Comparison of ENCODE assay signal across 18 cellular contexts in the genomic region with DNA sequence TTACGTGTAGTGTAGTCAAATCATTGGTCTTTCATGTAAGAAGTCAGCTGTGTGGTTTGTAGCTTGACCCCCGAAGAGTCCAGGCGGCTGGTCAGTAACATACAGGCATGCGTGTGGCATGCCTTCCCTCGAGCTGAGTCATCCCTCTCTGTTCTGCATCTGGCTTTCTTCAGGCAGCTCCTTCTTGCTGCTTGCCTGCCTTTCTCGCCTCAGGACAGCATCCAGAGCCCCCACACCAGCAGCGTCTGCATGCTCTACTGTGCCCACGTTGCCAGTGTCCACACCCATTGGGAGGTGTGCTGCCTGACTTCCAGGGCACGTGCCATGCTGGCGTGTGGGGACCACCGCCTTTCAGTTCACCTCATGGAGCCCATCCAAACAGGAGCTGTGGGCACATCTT.
DNase-seq lines count a peak whose midpoint lies in the region; ATAC-seq and TF ChIP-seq lines count a peak whose summit lies in the region.
"Had no signal": no experiment of that assay in that cellular context is flagged by ENCODE, and none has a peak within 500 bp of the region (broad histone marks: within the 10 kb centered on the region; RNA-seq: fewer than 3 reads in every experiment).

No MANE protein-coding gene starts in this region.

- no peak overlapping the region for H4K8ac ChIP-seq in mesenchymal stem cell (ENCODE audit: low read length)

- H2BK15ac ChIP-seq in mesenchymal stem cell (ENCODE audit: low read depth, poor library complexity, severe bottlenecking), result no peak overlapping the region

- peak overlapping the region; percentile 5 for H3K9ac ChIP-seq in HUES6 (ENCODE audit: low read length)
- H3K9ac ChIP-seq in mesenchymal stem cell (ENCODE audit: low read length), result no peak overlapping the region

- intact Hi-C loops in gastrocnemius medialis (cut with DNase I; ENCODE audit: low total_unique reads), result no loop called here

- H4K91ac ChIP-seq in mesenchymal stem cell (ENCODE audit: low read length), result no peak overlapping the region

- no peak overlapping the region for H2BK120ac ChIP-seq in mesenchymal stem cell (ENCODE audit: low read depth, low read length)

- H3K4ac ChIP-seq in mesenchymal stem cell (ENCODE audit: low read depth in 1 of 2, low read length in 2 of 2), result no peak overlapping the region

- TF ChIP-seq CTCF in choroid plexus epithelial cell (conservative IDR thresholded peaks at IDR 0.05; ENCODE audit: low read depth, low read length) (no peak), gastrocnemius medialis (IDR thresholded peaks at IDR 0.05 in 4 of 5, conservative IDR thresholded peaks at IDR 0.05 in 1 of 5) (no peak)

- H3K4me2 ChIP-seq in mesenchymal stem cell (ENCODE audit: low read length, poor library complexity, severe bottlenecking), result no peak overlapping the region

- H3K27me3 ChIP-seq in HUES6 (ENCODE audit: control insufficient read depth, insufficient read depth, low read length), result no peaks in the 10 kb centered on the region
- no peaks in the 10 kb centered on the region for H3K27me3 ChIP-seq in mesenchymal stem cell (ENCODE audit: control insufficient read depth in 1 of 2, insufficient read depth in 1 of 2, low read length in 2 of 2)
- no peaks in the 10 kb centered on the region for H3K27me3 ChIP-seq in MG63
- H3K27me3 ChIP-seq in gastrocnemius medialis, result no peaks in the 10 kb centered on the region
- H3K27me3 ChIP-seq: colonic mucosa, left lung, neutrophil, vagina had no signal

- H3K4me1 ChIP-seq in HUES6 (ENCODE audit: control insufficient read depth, insufficient read depth, low read length) (peaks cover 11% of the 10 kb centered on the region; the same call in 1 of the 2 replicates), mesenchymal stem cell (ENCODE audit: control insufficient read depth, insufficient read depth, low read depth, low read length) (peaks cover 12% of the 10 kb centered on the region), gastrocnemius medialis (no peaks in the 10 kb centered on the region)
- H3K4me1 ChIP-seq: colonic mucosa, left lung, vagina had no signal

- peak overlapping the region in 1 of 2 experiments; percentile 76 for H3K18ac ChIP-seq in mesenchymal stem cell (ENCODE audit: low read depth in 1 of 2, low read length in 2 of 2)

- peak overlapping the region in 1 of 2 experiments; percentile 82 for H2BK12ac ChIP-seq in mesenchymal stem cell (ENCODE audit: low read length in 2 of 2)

- no peak for ATAC-seq in gastrocnemius medialis
- ATAC-seq: left lung, T-cell had no signal

- 13% methylated on average over 11 of the region's 11 CpGs for WGBS in mesenchymal stem cell

- H3K27ac ChIP-seq in HUES6 (ENCODE audit: low read depth, low read length) (peak overlapping the region; percentile 20), mesenchymal stem cell (ENCODE audit: low read length, poor library complexity, severe bottlenecking) (peak overlapping the region; percentile 27), gastrocnemius medialis (no peak overlapping the region)
- H3K27ac ChIP-seq: colonic mucosa, left lung, neutrophil, vagina had no signal

- H2AFZ ChIP-seq in mesenchymal stem cell (ENCODE audit: low read depth, low read length), result no peak overlapping the region

- TF ChIP-seq POLR2A in gastrocnemius medialis (IDR thresholded peaks at IDR 0.05), result no peak

- peak overlapping the region in 1 of 2 experiments; percentile 45 for H3K14ac ChIP-seq in mesenchymal stem cell (ENCODE audit: low read length in 2 of 2)

- H2BK5ac ChIP-seq in mesenchymal stem cell (ENCODE audit: low read depth, low read length, poor library complexity, severe bottlenecking), result no peak overlapping the region

- H3K23ac ChIP-seq in mesenchymal stem cell (ENCODE audit: low read length in 2 of 2), result no peak overlapping the region

- in situ Hi-C loops in gastrocnemius medialis (cut with MboI; ENCODE audit: low sequenced_read_pairs in 4 of 4), result no loop called here

- H3K9me3 ChIP-seq in HUES6 (ENCODE audit: control insufficient read depth, insufficient read depth, low read depth, low read length), result no peaks in the 10 kb centered on the region
- H3K9me3 ChIP-seq in mesenchymal stem cell (ENCODE audit: control insufficient read depth, low read length), result no peaks in the 10 kb centered on the region
- H3K9me3 ChIP-seq in MG63, result no peaks in the 10 kb centered on the region
- H3K9me3 ChIP-seq in gastrocnemius medialis, result no peaks in the 10 kb centered on the region
- H3K9me3 ChIP-seq: colonic mucosa, left lung, neutrophil, vagina had no signal

- no peak overlapping the region for H2AK5ac ChIP-seq in mesenchymal stem cell (ENCODE audit: low read length, severe bottlenecking)

- H3K4me3 ChIP-seq in HUES6 (ENCODE audit: low read depth, low read length) (no peak overlapping the region), choroid plexus epithelial cell (ENCODE audit: low read depth, low read length) (no peak overlapping the region), mesenchymal stem cell (ENCODE audit: insufficient read depth in 1 of 2, low read depth in 1 of 2, low read length in 2 of 2) (no peak overlapping the region), MG63 (no peak overlapping the region), gastrocnemius medialis (no peak overlapping the region)
- H3K4me3 ChIP-seq: colonic mucosa, left lung, vagina had no signal

- H3K36me3 ChIP-seq in HUES6 (ENCODE audit: control insufficient read depth, insufficient read depth, low read length) (peaks cover 81% of the 10 kb centered on the region), mesenchymal stem cell (ENCODE audit: control insufficient read depth in 1 of 2, insufficient read depth in 2 of 2, low read depth in 1 of 2, low read length in 2 of 2) (peaks cover 52 to 81% of the 10 kb centered on the region in 2 experiments), MG63 (peaks cover 77% of the 10 kb centered on the region), gastrocnemius medialis (peaks cover 0 to 77% of the 10 kb centered on the region in 2 donors)

- H3K79me1 ChIP-seq in mesenchymal stem cell (replicated peaks; ENCODE audit: low read length, poor library complexity, severe bottlenecking), result peaks cover 39% of the 10 kb centered on the region

- peak; percentile 97 for DNase-seq in AG08395 (ENCODE audit: low spot score)
- DNase-seq in choroid plexus epithelial cell (ENCODE audit: low read depth), result peak; percentile 97
- peak; percentile 99 for DNase-seq in mesenchymal stem cell
- no peak for DNase-seq in MG63
- no peak for DNase-seq in gastrocnemius medialis
- no peak for DNase-seq in NCI-H1436 (lab: John Stamatoyannopoulos, UW)
- no peak for DNase-seq in OCI-M1 (lab: John Stamatoyannopoulos, UW)
- DNase-seq: activated CD4-positive, alpha-beta T cell treated with anti-CD3 and anti-CD28 coated beads, Interleukin-2, amount 50 U/mL, for 1 hour; activated gamma-delta T cell treated with Interleukin-2 at 50 U/mL for 16 hours; colonic mucosa; DMS53; Karpas-422; left lung; stimulated activated CD8-positive, alpha-beta memory T cell treated with anti-CD3 and anti-CD28 coated beads, Interleukin-4, amount 100 ng/mL, for 48 hours; T-cell had no signal

Comparison
In these comparisons a context has a peak if more than half of its experiments do, and no peak if none do; other contexts are left out.
1. DNase-seq: peak in AG08395 (single experiment), choroid plexus epithelial cell (single experiment) and mesenchymal stem cell (single experiment); none in MG63 (single experiment), gastrocnemius medialis (0 of 2), NCI-H1436 (single experiment) and OCI-M1 (single experiment).
2. H3K27ac ChIP-seq: peak in HUES6 (single experiment) and mesenchymal stem cell (single experiment); none in gastrocnemius medialis (0 of 4).